In genomic region chr5:38807570-38808461, GRCh38 we compare ENCODE assay signal across 1 cellular context.
TF ChIP-seq lines count a peak whose summit lies in the region.

No MANE protein-coding gene starts in this region.

TF ChIP-seq in K562, 482 proteins besides CTCF, POLR2A, EP300 and RAD21 (continued from another document and continues in another):
- TF ChIP-seq MGA (IDR thresholded peaks at IDR 0.05) (no peak), ATF3 (IDR thresholded peaks at IDR 0.05) (peak; percentile 95), ATF3 (CRISPR knock-in tag; conservative IDR thresholded peaks at IDR 0.05) (no peak), POLR2B (IDR thresholded peaks at IDR 0.05; ENCODE audit: low read depth, partially characterized antibody) (no peak), ZNF589 (CRISPR knock-in tag; IDR thresholded peaks at IDR 0.05; ENCODE audit: low read depth) (peak; percentile 8; the same call in 1 of the 2 replicates), ZNF583 (CRISPR knock-in tag; IDR thresholded peaks at IDR 0.05) (no peak), ZNF449 (CRISPR knock-in tag; IDR thresholded peaks at IDR 0.05) (no peak), ELF4 (CRISPR knock-in tag; IDR thresholded peaks at IDR 0.05) (no peak), TEAD4 (IDR thresholded peaks at IDR 0.05; ENCODE audit: low read length) (peak; percentile 65; the same call in 1 of the 2 replicates), TEAD4 (CRISPR knock-in tag; IDR thresholded peaks at IDR 0.05; ENCODE audit: borderline replicate concordance) (no peak), ETV1 (tag; conservative IDR thresholded peaks at IDR 0.05; ENCODE audit: low read depth) (peak; percentile 56), PHF20 (IDR thresholded peaks at IDR 0.05; ENCODE audit: partially characterized antibody) (no peak), CHCHD3 (CRISPR knock-in tag; IDR thresholded peaks at IDR 0.05) (no peak), GTF2A2 (tag; IDR thresholded peaks at IDR 0.05) (no peak), ARID1B (IDR thresholded peaks at IDR 0.05) (peak; percentile 93), CC2D1A (IDR thresholded peaks at IDR 0.05) (peak; percentile 97), THAP7 (CRISPR knock-in tag; IDR thresholded peaks at IDR 0.05) (no peak), HMG20B (CRISPR knock-in tag; IDR thresholded peaks at IDR 0.05) (no peak), FOXP1 (CRISPR knock-in tag; IDR thresholded peaks at IDR 0.05) (no peak), KDM1A (IDR thresholded peaks at IDR 0.05) (peak; percentile 40 to 67; a peak in 3 of 4 replicates), EHMT2 (IDR thresholded peaks at IDR 0.05) (no peak), MNT (conservative IDR thresholded peaks at IDR 0.05) (peak; percentile 14 to 52; a peak in 1 of 4 replicates), IRF1 (CRISPR knock-in tag; IDR thresholded peaks at IDR 0.05; ENCODE audit: borderline replicate concordance) (no peak), HDAC3 (IDR thresholded peaks at IDR 0.05; ENCODE audit: borderline replicate concordance, partially characterized antibody) (peak; percentile 76), ZBTB11 (CRISPR knock-in tag; IDR thresholded peaks at IDR 0.05) (no peak), ESRRA (IDR thresholded peaks at IDR 0.05; ENCODE audit: borderline replicate concordance, low read depth) (peak; percentile 57; the same call in 1 of the 2 replicates), ZNF175 (CRISPR knock-in tag; IDR thresholded peaks at IDR 0.05; ENCODE audit: low read depth) (no peak), ETV6 (IDR thresholded peaks at IDR 0.05; ENCODE audit: borderline replicate concordance in 1 of 2, low read depth in 2 of 2, low read length in 1 of 2) (peak; percentile 71 to 96; a peak in 3 of 4 replicates), ETV6 (CRISPR knock-in tag; IDR thresholded peaks at IDR 0.05; ENCODE audit: borderline replicate concordance) (no peak), CREM (IDR thresholded peaks at IDR 0.05; ENCODE audit: low read depth) (0 out of 2 replicates have a peak, but pooled peaks have one; percentile 13), NR2C1 (IDR thresholded peaks at IDR 0.05) (no peak), NR2C1 (tag; IDR thresholded peaks at IDR 0.05) (peak; percentile 20; the same call in 1 of the 2 replicates), GABPA (tag; conservative IDR thresholded peaks at IDR 0.05; ENCODE audit: low read depth) (peak; percentile 60; the same call in 1 of the 2 replicates), CTBP1 (IDR thresholded peaks at IDR 0.05; ENCODE audit: borderline replicate concordance) (peak; percentile 52; the same call in 1 of the 2 replicates), ZFP30 (CRISPR knock-in tag; IDR thresholded peaks at IDR 0.05; ENCODE audit: borderline replicate concordance) (no peak), ZNF655 (CRISPR knock-in tag; IDR thresholded peaks at IDR 0.05) (no peak), ZNF780A (CRISPR knock-in tag; IDR thresholded peaks at IDR 0.05) (no peak), ZZZ3 (IDR thresholded peaks at IDR 0.05) (no peak), SOX6 (IDR thresholded peaks at IDR 0.05) (peak; percentile 85), HEY1 (CRISPR knock-in tag; IDR thresholded peaks at IDR 0.05; ENCODE audit: borderline replicate concordance) (no peak), MCM7 (IDR thresholded peaks at IDR 0.05) (no peak), SMARCC2 (IDR thresholded peaks at IDR 0.05; ENCODE audit: low read depth) (peak; percentile 57; the same call in 1 of the 2 replicates), KDM4B (IDR thresholded peaks at IDR 0.05; ENCODE audit: borderline replicate concordance in 2 of 2, low read depth in 1 of 2) (no peak), DIDO1 (tag; IDR thresholded peaks at IDR 0.05; ENCODE audit: low read depth) (no peak)
